Comparison of ENCODE assay signal across 26 cellular contexts in genomic region chr3:135178566-135178965, GRCh38.
"Had no signal": no experiment of that assay in that cellular context is flagged by ENCODE, and none has a peak within 500 bp of the region (broad histone marks: within the 10 kb centered on the region; RNA-seq: fewer than 3 reads in every experiment).

No MANE protein-coding gene starts in this region.

- H3K79me2 ChIP-seq: hepatocyte had no signal

- H3K4me3 Mint-ChIP-seq: dendritic cell treated with granulocyte-macrophage colony-stimulating factor and Interleukin-4, amounts not matched to agents 40 ng/mL and 50 ng/mL, for 4 days; effector memory CD8-positive, alpha-beta T cell; endodermal cell had no signal

- H3K4me1 Mint-ChIP-seq: endodermal cell had no signal

- H3K36me3 ChIP-seq: colonic mucosa, esophagus muscularis mucosa, esophagus squamous epithelium, gastrocnemius medialis, heart left ventricle, heart right ventricle had no signal

- H3K4me1 ChIP-seq: colonic mucosa, esophagus muscularis mucosa, esophagus squamous epithelium, foreskin keratinocyte, gastrocnemius medialis, gastroesophageal sphincter, heart left ventricle had no signal

- DNase-seq: colonic mucosa; cortex of kidney; dermis blood vessel endothelial cell; dorsolateral prefrontal cortex; effector CD4-positive, alpha-beta T cell; effector CD8-positive, alpha-beta T cell; effector memory CD4-positive, alpha-beta T cell; effector memory CD8-positive, alpha-beta T cell; endodermal cell; erythroblast; esophagus squamous epithelium; foreskin fibroblast; foreskin keratinocyte; foreskin melanocyte; gastrocnemius medialis; glutamatergic neuron; head of caudate nucleus; heart left ventricle; heart right ventricle had no signal

- H2AFZ ChIP-seq: hepatocyte had no signal

- H3K4me3 ChIP-seq: colonic mucosa, coronary artery, dorsolateral prefrontal cortex, esophagus muscularis mucosa, esophagus squamous epithelium, gastrocnemius medialis, gastroesophageal sphincter, heart left ventricle, heart right ventricle, hepatocyte had no signal

- H3K9me3 Mint-ChIP-seq: endodermal cell had no signal

- H3K27me3 Mint-ChIP-seq: dendritic cell treated with granulocyte-macrophage colony-stimulating factor and Interleukin-4, amounts not matched to agents 40 ng/mL and 50 ng/mL, for 4 days; effector memory CD8-positive, alpha-beta T cell had no signal

- ATAC-seq: effector memory CD8-positive, alpha-beta T cell; esophagus mucosa; foreskin keratinocyte; gastrocnemius medialis; gastroesophageal sphincter; heart left ventricle; heart right ventricle had no signal

- H3K9me3 ChIP-seq: colonic mucosa, esophagus muscularis mucosa, esophagus squamous epithelium, gastrocnemius medialis, gastroesophageal sphincter had no signal

- H3K27ac Mint-ChIP-seq: dendritic cell treated with granulocyte-macrophage colony-stimulating factor and Interleukin-4, amounts not matched to agents 40 ng/mL and 50 ng/mL, for 4 days; effector memory CD8-positive, alpha-beta T cell; endodermal cell had no signal

- H3K4me2 ChIP-seq: hepatocyte had no signal

- H3K27me3 ChIP-seq: colonic mucosa, dorsolateral prefrontal cortex, esophagus muscularis mucosa, esophagus squamous epithelium, foreskin keratinocyte, gastrocnemius medialis, gastroesophageal sphincter, heart right ventricle, hepatocyte had no signal

- H3K27ac ChIP-seq: colonic mucosa, coronary artery, dorsolateral prefrontal cortex, epithelial cell of prostate, esophagus muscularis mucosa, esophagus squamous epithelium, foreskin keratinocyte, gastrocnemius medialis, gastroesophageal sphincter, heart left ventricle, heart right ventricle, hepatocyte had no signal
